ENCODE assay signal across 12 cellular contexts in the genomic region with DNA sequence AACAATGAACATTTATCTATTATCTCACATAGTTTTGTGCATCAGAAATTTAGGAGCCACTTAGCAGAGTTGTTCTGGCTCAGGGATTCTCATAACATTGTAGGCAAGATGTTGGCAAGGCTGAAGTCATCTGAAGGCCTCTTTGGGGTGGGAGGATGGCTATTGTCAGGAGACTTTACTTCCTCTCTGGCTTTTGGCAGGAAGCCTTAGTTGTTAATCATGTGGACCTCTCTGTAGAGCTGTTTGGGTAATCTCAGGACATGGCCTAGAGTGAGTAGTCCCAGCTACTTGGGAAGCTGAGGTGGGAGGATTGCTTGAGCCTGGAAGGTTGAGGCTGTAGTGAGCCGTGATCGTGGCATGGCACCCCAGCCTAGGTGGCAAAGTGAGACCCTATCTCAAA. TPM values are rescaled to one million over a fixed set of nuclear protein-coding genes. Genes with fewer than 3 reads are reported as not detected.
DNase-seq lines count a peak whose midpoint lies in the region; ATAC-seq, FAIRE-seq and TF ChIP-seq lines count a peak whose summit lies in the region.
"Had no signal": no experiment of that assay in that cellular context is flagged by ENCODE, and none has a peak within 500 bp of the region (broad histone marks: within the 10 kb centered on the region; RNA-seq: fewer than 3 reads in every experiment).

No MANE protein-coding gene starts in this region.

- H3K79me2 ChIP-seq in keratinocyte (ENCODE audit: control insufficient read depth, insufficient read depth, low read length), result peaks cover 72% of the 10 kb centered on the region

- H3K36me3 ChIP-seq in brain microvascular endothelial cell (replicated peaks), result no peaks in the 10 kb centered on the region
- H3K36me3 ChIP-seq in keratinocyte (ENCODE audit: control insufficient read depth in 2 of 2, extremely low read depth in 1 of 2, insufficient read depth in 2 of 2, low read length in 2 of 2), result no peaks in the 10 kb centered on the region

- H3K27me3 ChIP-seq in AG04450 (ENCODE audit: control insufficient read depth, insufficient read depth, low read length), result no peaks in the 10 kb centered on the region
- no peaks in the 10 kb centered on the region for H3K27me3 ChIP-seq in brain microvascular endothelial cell (replicated peaks)
- no peaks in the 10 kb centered on the region for H3K27me3 ChIP-seq in keratinocyte (ENCODE audit: control insufficient read depth, extremely low read depth, insufficient read depth, low read length)
- H3K27me3 ChIP-seq: testis had no signal

- CTCF ChIA-PET in AG04450 (lab: Charles Lee), result interaction anchor here (5.7 kb wide), 1 partner anchor 102 kb away, joined by 22 read pairs; no protein-coding TSS in a partner anchor

- dilution Hi-C loops in keratinocyte (cut with MboI; ENCODE audit: extremely low pct_ligation_motif_present, low sequenced_read_pairs), result no loop called here

- no peak for TF ChIP-seq CTCF in AG04450 (IDR thresholded peaks at IDR 0.05; ENCODE audit: low read depth, low read length)
- no peak for TF ChIP-seq CTCF in brain microvascular endothelial cell (IDR thresholded peaks at IDR 0.05; ENCODE audit: low read depth, low read length, missing control alignments)
- no peak for TF ChIP-seq CTCF in keratinocyte (optimal IDR thresholded peaks at IDR 0.05 in 1 of 3, IDR thresholded peaks at IDR 0.05 in 1 of 3, conservative IDR thresholded peaks at IDR 0.05 in 1 of 3; ENCODE audit: extremely low read depth in 1 of 3, insufficient read depth in 2 of 3, low read length in 3 of 3)

- no peak for ATAC-seq in stimulated activated naive CD8-positive, alpha-beta T cell treated with anti-CD3 and anti-CD28 coated beads, Interleukin-15, Interleukin-2, amounts not matched to agents 100 U/mL and 50 U/mL, for 24 hours
- no peak for ATAC-seq in GM19455 (IDR thresholded peaks at IDR 0.05; ENCODE audit: unreplicated experiment)

- H3K4me3 ChIP-seq in AG04450 (ENCODE audit: low read depth, low read length) (no peak overlapping the region), brain microvascular endothelial cell (ENCODE audit: low read depth, low read length) (no peak overlapping the region), keratinocyte (ENCODE audit: control insufficient read depth in 2 of 3, extremely low read depth in 1 of 3, insufficient read depth in 2 of 3, low read depth in 1 of 3, low read length in 3 of 3) (no peak overlapping the region)
- H3K4me3 ChIP-seq: testis had no signal

- in situ Hi-C loops in brain microvascular endothelial cell (cut with HindIII; ENCODE audit: low pct_ligation_motif_present, low sequenced_read_pairs), result no loop called here

- FAIRE-seq in keratinocyte (lab: Jason Lieb, UNC), result peak; percentile 77

- H3K9ac ChIP-seq in keratinocyte (ENCODE audit: control insufficient read depth, extremely low read depth, insufficient read depth, low read length), result no peak overlapping the region

- no peak overlapping the region for H3K4me2 ChIP-seq in keratinocyte (ENCODE audit: control insufficient read depth, extremely low read depth, insufficient read depth, low read depth, low read length)

- H3K9me3 ChIP-seq in AG04450 (ENCODE audit: control insufficient read depth, insufficient read depth, low read length), result no peaks in the 10 kb centered on the region
- H3K9me3 ChIP-seq in keratinocyte (ENCODE audit: control insufficient read depth, low read depth, low read length), result no peaks in the 10 kb centered on the region
- H3K9me3 ChIP-seq: testis had no signal

- no peak overlapping the region for H2AFZ ChIP-seq in keratinocyte (ENCODE audit: control insufficient read depth, low read length)

- peaks cover 4% of the 10 kb centered on the region for H3K4me1 ChIP-seq in keratinocyte (ENCODE audit: control insufficient read depth, extremely low read depth, insufficient read depth, low read length)
- H3K4me1 ChIP-seq: testis had no signal

- DNase-seq in AG04450 (ENCODE audit: low read depth, low spot score), result peak; percentile 13
- DNase-seq in LHCN-M2 (ENCODE audit: low read depth), result peak; percentile 73
- peak; percentile 90 for DNase-seq in brain microvascular endothelial cell
- DNase-seq in keratinocyte (ENCODE audit: low read depth, low spot score), result no peak
- no peak for DNase-seq in T-helper 9 cell
- no peak for DNase-seq in stimulated activated naive CD8-positive, alpha-beta T cell treated with anti-CD3 and anti-CD28 coated beads, Interleukin-15, Interleukin-2, amounts not matched to agents 100 U/mL and 50 U/mL, for 24 hours
- DNase-seq in stimulated activated CD4-positive, alpha-beta T cell treated with anti-CD3 and anti-CD28 coated beads, Interleukin-2, amount 100 ng/mL, for 24 hours, result no peak
- DNase-seq: CD4-positive, alpha-beta memory T cell; immature natural killer cell; NCI-H187; testis had no signal

- no peak overlapping the region for H3K27ac ChIP-seq in AG04450 (ENCODE audit: low read depth, low read length)
- peak overlapping the region; percentile 42 for H3K27ac ChIP-seq in brain microvascular endothelial cell
- H3K27ac ChIP-seq in keratinocyte (ENCODE audit: control insufficient read depth, insufficient read depth, low read length), result no peak overlapping the region
- H3K27ac ChIP-seq: testis had no signal

- POLR2A ChIA-PET in AG04450 (lab: Yijun Ruan, JAX), result interaction anchor here (0.6 kb wide), 1 partner anchor 46 kb away, joined by 5 read pairs; no protein-coding TSS in a partner anchor

- H3K9me1 ChIP-seq in keratinocyte (ENCODE audit: control insufficient read depth, extremely low read depth, insufficient read depth, low read length), result no peaks in the 10 kb centered on the region

- H4K20me1 ChIP-seq in keratinocyte (ENCODE audit: control insufficient read depth, extremely low read depth, insufficient read depth, low read length), result no peaks in the 10 kb centered on the region

RNA-seq across cellular contexts. Expression of gene RASAL2, which starts 40.2 kb away (rescaled TPM):
- polyA plus RNA-seq in AG04450 (2011; rRNA removed) (17.8 and 21.4 TPM in 2 replicates), keratinocyte (27.2 to 36.3 TPM (median 29.1 TPM) in 3 replicates)
- 40.1 and 43.2 TPM in 2 replicates for polyA minus RNA-seq in AG04450 (2011; rRNA and poly(A)+ RNA removed)
- total RNA-seq in LHCN-M2 (2014; rRNA removed), result 24.7 and 33.0 TPM in 2 replicates
- 13.7 TPM for polyA plus RNA-seq in LHCN-M2 (2012)
- 21.3 TPM for polyA plus RNA-seq in keratinocyte (2011; ENCODE audit: low read depth)
- 14.1 and 17.1 TPM in 2 replicates for polyA plus RNA-seq in keratinocyte (2011; cell fraction: cytosol; rRNA removed)
- 76.0 and 76.8 TPM in 2 replicates for polyA plus RNA-seq in keratinocyte (2011; cell fraction: nucleus; rRNA removed)
- 7.9 and 17.5 TPM in 2 replicates for polyA plus RNA-seq in keratinocyte (2012; ENCODE audit: low replicate concordance)
- polyA minus RNA-seq in keratinocyte, result 40.6 to 109 TPM (median 86.9 TPM) in 3 replicates
- 29.2 TPM for polyA minus RNA-seq in keratinocyte (2011; cell fraction: cytosol; rRNA and poly(A)+ RNA removed)
- polyA minus RNA-seq in keratinocyte (2011; cell fraction: nucleus; rRNA and poly(A)+ RNA removed), result 91.1 and 159 TPM in 2 replicates
- polyA plus RNA-seq: CD4-positive, alpha-beta memory T cell; immature natural killer cell had no signal

Comparison
In these comparisons a context has a peak if more than half of its experiments do, and no peak if none do; other contexts are left out.
1. DNase-seq: peak in AG04450 (single experiment), LHCN-M2 (single experiment) and brain microvascular endothelial cell (single experiment); none in keratinocyte (single experiment), T-helper 9 cell (single experiment), stimulated activated naive CD8-positive, alpha-beta T cell treated with anti-CD3 and anti-CD28 coated beads, Interleukin-15, Interleukin-2, amounts not matched to agents 100 U/mL and 50 U/mL, for 24 hours (single experiment) and stimulated activated CD4-positive, alpha-beta T cell treated with anti-CD3 and anti-CD28 coated beads, Interleukin-2, amount 100 ng/mL, for 24 hours (0 of 2).